Comparison of ENCODE assay signal across 22 cellular contexts in the genomic region with DNA sequence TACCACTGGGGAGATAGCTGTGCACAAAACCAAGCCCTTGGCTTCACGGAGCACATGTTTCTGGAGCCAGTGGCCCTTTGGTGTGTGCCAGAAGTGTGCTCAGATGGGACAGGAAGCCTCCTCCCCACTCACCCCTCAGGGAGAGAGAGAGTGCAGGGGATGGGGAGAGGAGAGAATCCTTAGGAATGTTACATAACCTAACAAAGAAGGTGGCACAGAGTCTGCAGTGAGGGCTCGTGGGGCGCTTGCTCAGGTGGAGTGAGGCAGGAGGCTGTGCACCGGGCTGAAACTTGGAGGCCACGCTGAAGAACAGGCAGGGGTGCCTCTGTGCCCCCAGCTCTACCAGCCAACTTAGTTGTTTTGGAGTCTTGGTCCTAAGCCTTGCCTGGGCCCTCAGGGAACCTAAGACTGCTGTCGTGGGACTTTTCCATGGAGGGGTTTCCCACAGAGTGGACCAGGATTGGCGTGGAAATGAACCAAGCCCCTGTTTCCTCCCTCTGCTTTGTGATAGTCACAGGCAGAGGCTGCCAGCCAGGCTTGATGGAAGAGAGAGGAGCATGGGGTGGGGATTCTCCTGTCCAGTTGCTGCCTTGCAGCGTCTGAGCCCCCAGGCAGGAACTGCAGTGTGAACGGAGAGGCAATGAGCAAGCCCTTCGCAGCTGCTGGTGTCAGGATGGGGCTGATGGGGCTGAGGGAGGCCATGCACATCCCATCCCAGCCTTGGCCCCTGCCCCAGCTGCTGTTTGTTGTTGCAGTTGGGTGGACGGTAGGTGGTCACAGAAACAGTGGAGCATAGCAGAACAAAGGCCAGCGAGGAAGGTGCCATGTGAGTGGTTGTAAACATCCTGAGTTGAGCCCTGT. TPM values are rescaled to one million over a fixed set of nuclear protein-coding genes. Genes with fewer than 3 reads are reported as not detected.
DNase-seq lines count a peak whose midpoint lies in the region; ATAC-seq and TF ChIP-seq lines count a peak whose summit lies in the region.
"Had no signal": no experiment of that assay in that cellular context is flagged by ENCODE, and none has a peak within 500 bp of the region (broad histone marks: within the 10 kb centered on the region; RNA-seq: fewer than 3 reads in every experiment).

No MANE protein-coding gene starts in this region.

- H3K36me3 ChIP-seq in Panc1 (ENCODE audit: control insufficient read depth, insufficient read depth, low read length) = peaks cover 5% of the 10 kb centered on the region; the same call in 1 of the 2 replicates
- H3K36me3 ChIP-seq: neutrophil had no signal

- CTCF ChIA-PET in Panc1 (lab: Charles Lee) = no interaction called here

- intact Hi-C loops in Panc1 (cut with micrococcal nuclease; ENCODE audit: unreplicated experiment) (no loop called here), CD14-positive monocyte (cut with micrococcal nuclease) (no loop called here)

- DNase-seq in DMS 273 (lab: John Stamatoyannopoulos, UW; ENCODE audit: unreplicated experiment) (peak; percentile 47), DMS 273 treated with DMSO at 0.1 percent for 48 hours (lab: John Stamatoyannopoulos, UW) (no peak), Panc1 (ENCODE audit: low read depth, low spot score) (no peak), glutamatergic neuron (no peak), progenitor cell of endocrine pancreas (ENCODE audit: low spot score, unreplicated experiment) (no peak), CD14-positive monocyte (ENCODE audit: low spot score) (no peak)
- no peak for DNase-seq in activated CD8-positive, alpha-beta memory T cell treated with anti-CD3 and anti-CD28 coated beads, Interleukin-2, amount 50 U/mL, for 4 hours
- DNase-seq: activated B cell treated with CpG ODN at 0.5 μM for 24 hours; activated CD4-positive, alpha-beta T cell treated with anti-CD3 and anti-CD28 coated beads, Interleukin-2, amount 50 U/mL, for 48 hours; activated naive CD4-positive, alpha-beta T cell treated with Interleukin-2 at 50 U/mL for 16 hours; activated T-cell treated with anti-CD3 and anti-CD28 coated beads for 4 hours; amygdala; IMR-90; NCI-H1436; NCI-H526; stimulated activated CD4-positive, alpha-beta T cell treated with anti-CD3 and anti-CD28 coated beads, Interleukin-4, amount 100 ng/mL, for 1 hour; stimulated activated naive CD4-positive, alpha-beta T cell treated with Interleukin-2 at 50 U/mL for 16 hours had no signal

- BruUV-seq in Panc1 (replicated peaks; lab: Mats Ljungman, UMichigan) = no TSS peak

- H3K36me3 Mint-ChIP-seq in glutamatergic neuron (ENCODE audit: unreplicated experiment) = peaks cover 11% of the 10 kb centered on the region
- H3K36me3 Mint-ChIP-seq in progenitor cell of endocrine pancreas (ENCODE audit: insufficient read depth) = peaks cover 17% of the 10 kb centered on the region
- H3K36me3 Mint-ChIP-seq in CD14-positive monocyte = peaks cover 71 to 74% of the 10 kb centered on the region in 2 donors

- H3K27ac Mint-ChIP-seq in glutamatergic neuron (ENCODE audit: unreplicated experiment) = peak overlapping the region; percentile 76
- peak overlapping the region; percentile 0 for H3K27ac Mint-ChIP-seq in progenitor cell of endocrine pancreas
- peak overlapping the region in 2 of 7 donors; percentile 20 to 66 for H3K27ac Mint-ChIP-seq in CD14-positive monocyte
- H3K27ac Mint-ChIP-seq: activated B cell treated with CpG ODN at 0.5 μM for 24 hours had no signal

- H3K27me3 Mint-ChIP-seq in glutamatergic neuron (ENCODE audit: unreplicated experiment) = peaks cover 16% of the 10 kb centered on the region
- no peaks in the 10 kb centered on the region for H3K27me3 Mint-ChIP-seq in progenitor cell of endocrine pancreas
- peaks cover 0 to 2% (median 0%) of the 10 kb centered on the region in 3 donors for H3K27me3 Mint-ChIP-seq in CD14-positive monocyte (ENCODE audit: low read depth in 3 of 3)
- H3K27me3 Mint-ChIP-seq: activated B cell treated with CpG ODN at 0.5 μM for 24 hours had no signal

- H3K27ac ChIP-seq in Panc1 (ENCODE audit: low read length) = 0 out of 2 replicates have a peak overlapping the region, but pooled peaks have one; percentile 4
- H3K27ac ChIP-seq: 22Rv1, epithelial cell of prostate, neutrophil, tibial nerve had no signal

- H3K4me1 Mint-ChIP-seq in glutamatergic neuron (ENCODE audit: low read depth, unreplicated experiment) (peaks cover 73% of the 10 kb centered on the region), progenitor cell of endocrine pancreas (ENCODE audit: low read depth) (peaks cover 8% of the 10 kb centered on the region), CD14-positive monocyte (peaks cover 7% of the 10 kb centered on the region)
- H3K4me1 Mint-ChIP-seq: activated B cell treated with CpG ODN at 0.5 μM for 24 hours had no signal

- POLR2A ChIA-PET in Panc1 (lab: Charles Lee) = no interaction called here

- peak overlapping the region; percentile 43 for H3K4me3 Mint-ChIP-seq in glutamatergic neuron (ENCODE audit: unreplicated experiment)
- H3K4me3 Mint-ChIP-seq in progenitor cell of endocrine pancreas (ENCODE audit: low read depth) = no peak overlapping the region
- no peak overlapping the region for H3K4me3 Mint-ChIP-seq in CD14-positive monocyte
- H3K4me3 Mint-ChIP-seq: activated B cell treated with CpG ODN at 0.5 μM for 24 hours had no signal

- H3K9me3 ChIP-seq in Panc1 (ENCODE audit: control insufficient read depth, insufficient read depth, low read depth, low read length) = no peaks in the 10 kb centered on the region
- H3K9me3 ChIP-seq: neutrophil, tibial nerve had no signal

- in situ Hi-C loops in Panc1 (cut with HindIII; ENCODE audit: low pct_unique_long_range_greater_than_20kb, low sequenced_read_pairs) = no loop called here

- ATAC-seq in Panc1 = no peak
- ATAC-seq in HG02973 (IDR thresholded peaks at IDR 0.05; ENCODE audit: unreplicated experiment) = no peak

- H3K4me3 ChIP-seq in Panc1 (ENCODE audit: low read depth in 2 of 2, low read length in 2 of 2) = no peak overlapping the region
- H3K4me3 ChIP-seq: tibial nerve had no signal

- TF ChIP-seq CTCF in Panc1 (IDR thresholded peaks at IDR 0.05) (no peak), glutamatergic neuron (IDR thresholded peaks at IDR 0.05; ENCODE audit: partially characterized antibody, unreplicated experiment) (no peak), progenitor cell of endocrine pancreas (IDR thresholded peaks at IDR 0.05; ENCODE audit: unreplicated experiment) (no peak), CD14-positive monocyte (IDR thresholded peaks at IDR 0.05) (no peak)

- peaks cover 6% of the 10 kb centered on the region; the same call in 1 of the 2 replicates for H3K4me1 ChIP-seq in Panc1 (ENCODE audit: control insufficient read depth, insufficient read depth, low read length)

- H3K9me3 Mint-ChIP-seq in glutamatergic neuron (ENCODE audit: unreplicated experiment) (peaks cover 21% of the 10 kb centered on the region), progenitor cell of endocrine pancreas (ENCODE audit: low read depth) (no peaks in the 10 kb centered on the region), CD14-positive monocyte (peaks cover 0 to 2% (median 0%) of the 10 kb centered on the region in 7 donors)
- H3K9me3 Mint-ChIP-seq: activated B cell treated with CpG ODN at 0.5 μM for 24 hours had no signal

- H3K27me3 ChIP-seq in Panc1 (ENCODE audit: control insufficient read depth, insufficient read depth, low read length) = no peaks in the 10 kb centered on the region
- H3K27me3 ChIP-seq: neutrophil, tibial nerve had no signal

RNA-seq across cellular contexts. Expression of a gene that starts 32.7 kb away (rescaled TPM):
- 53.6 TPM for total RNA-seq in Panc1 (2021; ENCODE audit: unreplicated experiment)
- 46.5 TPM for polyA plus RNA-seq in Panc1 (2012; ENCODE audit: insufficient read length)
- 49.4 TPM for total RNA-seq in glutamatergic neuron (ENCODE audit: unreplicated experiment)
- total RNA-seq in progenitor cell of endocrine pancreas = 20.4 and 22.2 TPM in 2 replicates
- polyA plus RNA-seq in CD14-positive monocyte = 1 to 10 TPM; 7.1 to 10.0 TPM
